Comparison of ENCODE assay signal across 15 cellular contexts in genomic region chr2:70201831-70202230, GRCh38. TPM values are rescaled to one million over a fixed set of nuclear protein-coding genes. Genes with fewer than 3 reads are reported as not detected.
A peak's percentile ranks its signal among the peaks of the same experiment; 100 is the strongest.
DNase-seq lines count a peak whose midpoint lies in the region; ATAC-seq, FAIRE-seq and TF ChIP-seq lines count a peak whose summit lies in the region.
"Had no signal": no experiment of that assay in that cellular context is flagged by ENCODE, and none has a peak within 500 bp of the region (broad histone marks: within the 10 kb centered on the region; RNA-seq: fewer than 3 reads in every experiment).

No MANE protein-coding gene starts in this region.

- H3K9ac ChIP-seq in HepG2 (ENCODE audit: insufficient read depth, low read depth, low read length) (no peak overlapping the region), neuronal stem cell (ENCODE audit: low read depth, low read length, poor library complexity) (no peak overlapping the region)

- DNase-seq in HepG2 (ENCODE audit: low spot score) (no peak), right lobe of liver (no peak), esophagus muscularis mucosa (ENCODE audit: extremely low spot score) (peak; percentile 55), neuronal stem cell (ENCODE audit: low spot score) (no peak), glomerular visceral epithelial cell (ENCODE audit: extremely low spot score) (no peak), frontal cortex (ENCODE audit: low spot score in 2 of 2) (no peak)
- DNase-seq: C1 segment of cervical spinal cord; CD4-positive, alpha-beta T cell; DMS79 had no signal

- no peak overlapping the region for H2BK15ac ChIP-seq in neuronal stem cell (ENCODE audit: low read length)

- H2BK12ac ChIP-seq in neuronal stem cell (ENCODE audit: low read length): no peak overlapping the region

- H4K91ac ChIP-seq in neuronal stem cell (ENCODE audit: low read depth, low read length, poor library complexity): no peak overlapping the region

- peak overlapping the region; percentile 56 for H3K14ac ChIP-seq in neuronal stem cell (ENCODE audit: low read length)

- in situ Hi-C loops in HepG2 (cut with HindIII; ENCODE audit: extremely low pct_ligation_motif_present, low pct_unique_long_range_greater_than_20kb): no loop called here

- no peaks in the 10 kb centered on the region for H4K20me1 ChIP-seq in HepG2 (ENCODE audit: insufficient read depth, low read length)

- TF ChIP-seq CTCF in HepG2 (CRISPR knock-in tag; IDR thresholded peaks at IDR 0.05): no peak
- TF ChIP-seq CTCF in right lobe of liver (IDR thresholded peaks at IDR 0.05): no peak
- TF ChIP-seq CTCF in esophagus muscularis mucosa (IDR thresholded peaks at IDR 0.05): no peak

- ATAC-seq in HepG2 (peak; percentile 4), right lobe of liver (no peak), HG02763 (IDR thresholded peaks at IDR 0.05; ENCODE audit: unreplicated experiment) (no peak)
- ATAC-seq: GM12878, GM23338 had no signal

- no peak for TF ChIP-seq RAD21 in HepG2 (CRISPR knock-in tag; IDR thresholded peaks at IDR 0.05)

- peak overlapping the region; percentile 48 for H3K18ac ChIP-seq in neuronal stem cell (ENCODE audit: low read length)

- POLR2A ChIA-PET in HepG2 (lab: Yijun Ruan, JAX): interaction anchor here (2.6 kb wide), 1 partner anchor 11 kb away, joined by 15 read pairs; the partner anchor contains the start of gene C2orf42

- no peak for TF ChIP-seq POLR2A in HepG2 (IDR thresholded peaks at IDR 0.05; ENCODE audit: insufficient read depth in 1 of 2, low read depth in 2 of 2, low read length in 2 of 2)
- TF ChIP-seq POLR2A in right lobe of liver (IDR thresholded peaks at IDR 0.05): no peak
- TF ChIP-seq POLR2A in esophagus muscularis mucosa (IDR thresholded peaks at IDR 0.05; ENCODE audit: low read depth): no peak

- H3K23ac ChIP-seq in neuronal stem cell (ENCODE audit: low read depth, low read length, poor library complexity): peak overlapping the region; percentile 65

- H3K4me1 ChIP-seq in HepG2 (ENCODE audit: insufficient read depth, low read length) (peaks cover 5% of the 10 kb centered on the region; the same call in 1 of the 2 replicates), right lobe of liver (peaks cover 0 to 25% (median 3%) of the 10 kb centered on the region in 4 donors), esophagus muscularis mucosa (no peaks in the 10 kb centered on the region), neuronal stem cell (ENCODE audit: control insufficient read depth in 2 of 2, insufficient read depth in 1 of 2, low read depth in 1 of 2, low read length in 2 of 2) (peaks cover 0 to 1% of the 10 kb centered on the region in 2 donors)
- H3K4me1 ChIP-seq: HAP-1 had no signal

- CTCF ChIA-PET in HepG2 (lab: Yijun Ruan, JAX; ENCODE audit: low intra/inter-chr PET ratio, low total read pairs): no interaction called here

- H3K4ac ChIP-seq in neuronal stem cell (ENCODE audit: low read length): peak overlapping the region; percentile 53

- H2AFZ ChIP-seq in HepG2 (ENCODE audit: low read length) (no peak overlapping the region), neuronal stem cell (ENCODE audit: low read length) (no peak overlapping the region)
- H2AFZ ChIP-seq: GM23338 had no signal

- no peaks in the 10 kb centered on the region for H3K79me2 ChIP-seq in HepG2 (ENCODE audit: insufficient read depth, low read length)

- H2BK120ac ChIP-seq in neuronal stem cell (ENCODE audit: low read depth, low read length): no peak overlapping the region

- H3K4me2 ChIP-seq in HepG2 (ENCODE audit: low read depth, low read length) (no peak overlapping the region), neuronal stem cell (ENCODE audit: insufficient read depth, low read length, poor library complexity, severe bottlenecking) (no peak overlapping the region)
- H3K4me2 ChIP-seq: GM23338 had no signal

- TF ChIP-seq EP300 in HepG2 (IDR thresholded peaks at IDR 0.05; ENCODE audit: low read depth in 2 of 2, low read length in 2 of 2) (no peak), HepG2 (CRISPR knock-in tag; IDR thresholded peaks at IDR 0.05; ENCODE audit: borderline replicate concordance) (no peak), esophagus muscularis mucosa (IDR thresholded peaks at IDR 0.05) (no peak)

- 96% methylated on average over 6 of the region's 6 CpGs for WGBS in HepG2 (ENCODE audit: low lambda C conversion rate)
- 79% methylated on average over 4 of the region's 6 CpGs for WGBS in right lobe of liver (ENCODE audit: insufficient coverage, low coverage, low lambda C conversion rate, missing lambda C conversion rate)
- 96% methylated on average over 3 of the region's 6 CpGs for WGBS in esophagus muscularis mucosa
- no CpG with 5 or more reads among the region's 6 CpGs for whole genome bisulfite sequencing in neuronal stem cell (ENCODE audit: extremely low coverage in 2 of 2, insufficient read length in 2 of 2, insufficient replicate concordance in 1 of 2), 2 donors

- no peaks in the 10 kb centered on the region for H3K79me1 ChIP-seq in neuronal stem cell (ENCODE audit: low read depth, low read length)

- H2BK5ac ChIP-seq in neuronal stem cell (ENCODE audit: low read length): peak overlapping the region; percentile 39

- H3K27me3 ChIP-seq in HepG2 (ENCODE audit: control insufficient read depth in 1 of 2, insufficient read depth in 2 of 2, low read length in 2 of 2) (no peaks in the 10 kb centered on the region), right lobe of liver (no peaks in the 10 kb centered on the region), esophagus muscularis mucosa (no peaks in the 10 kb centered on the region), neuronal stem cell (ENCODE audit: control insufficient read depth in 3 of 3, insufficient read depth in 3 of 3, low read depth in 1 of 3, low read length in 3 of 3) (peaks cover 0 to 2% (median 0%) of the 10 kb centered on the region in 3 experiments)

- H3K4me3 ChIP-seq in HepG2 (replicated peaks in 1 of 3; ENCODE audit: insufficient read depth in 1 of 3, low read depth in 2 of 3, low read length in 3 of 3) (no peak overlapping the region), right lobe of liver (no peak overlapping the region), esophagus muscularis mucosa (no peak overlapping the region), neuronal stem cell (ENCODE audit: low read length in 2 of 2) (no peak overlapping the region)
- H3K4me3 ChIP-seq: GM12878, GM23338, HAP-1 had no signal

- BruUV-seq in HepG2 (replicated peaks; lab: Mats Ljungman, UMichigan): no TSS peak

- H3K9me3 ChIP-seq in HepG2 (ENCODE audit: low read length): no peaks in the 10 kb centered on the region
- H3K9me3 ChIP-seq in right lobe of liver: no peaks in the 10 kb centered on the region
- no peaks in the 10 kb centered on the region for H3K9me3 ChIP-seq in esophagus muscularis mucosa
- H3K9me3 ChIP-seq in neuronal stem cell (replicated peaks in 1 of 2; ENCODE audit: control insufficient read depth in 2 of 2, insufficient read depth in 1 of 2, low read depth in 1 of 2, low read length in 2 of 2): peaks cover 0 to 2% of the 10 kb centered on the region in 2 donors
- H3K9me3 ChIP-seq: HAP-1 had no signal

- no peak overlapping the region for H2AK5ac ChIP-seq in neuronal stem cell (ENCODE audit: low read depth, low read length)

- H3K36me3 ChIP-seq in HepG2 (replicated peaks in 1 of 2; ENCODE audit: control insufficient read depth in 1 of 2, insufficient read depth in 2 of 2, low read length in 2 of 2) (no peaks in the 10 kb centered on the region), right lobe of liver (no peaks in the 10 kb centered on the region), esophagus muscularis mucosa (no peaks in the 10 kb centered on the region), neuronal stem cell (replicated peaks in 1 of 2; ENCODE audit: control insufficient read depth in 2 of 2, insufficient read depth in 2 of 2, low read length in 2 of 2) (peaks cover 0 to 1% of the 10 kb centered on the region in 2 donors)
- H3K36me3 ChIP-seq: HAP-1 had no signal

- H3K27ac ChIP-seq in HepG2 (ENCODE audit: extremely low read length, insufficient read depth, low read length): no peak overlapping the region
- H3K27ac ChIP-seq in right lobe of liver: no peak overlapping the region
- H3K27ac ChIP-seq in esophagus muscularis mucosa (replicated peaks in 1 of 4): no peak overlapping the region
- no peak overlapping the region for H3K27ac ChIP-seq in neuronal stem cell (replicated peaks; ENCODE audit: low read length)

- FAIRE-seq in HepG2 (lab: Jason Lieb, UNC) (no peak), frontal cortex (lab: Jason Lieb, UNC) (no peak)
- FAIRE-seq: A204.1, GM12878, GM18507 had no signal

- no peak overlapping the region for H4K8ac ChIP-seq in neuronal stem cell (ENCODE audit: low read depth, low read length)

- intact Hi-C loops in HepG2 (cut with micrococcal nuclease; ENCODE audit: unreplicated experiment) (no loop called here), right lobe of liver (cut with DNase I) (no loop called here), esophagus muscularis mucosa (cut with DNase I) (no loop called here)

RNA-seq across cellular contexts. Expression of gene C2orf42, which starts 11.0 kb away (rescaled TPM):
- total RNA-seq in HepG2 (2016; rRNA removed; fragmentation: Illumina TruSeq; extraction: Trizol): 9.9 and 11.1 TPM in 2 replicates
- 20.6 and 21.9 TPM in 2 replicates for total RNA-seq in HepG2 (2016; cell fraction: cytosol; rRNA removed; fragmentation: Illumina TruSeq; extraction: Trizol; ENCODE audit: low read depth)
- 9.3 and 9.6 TPM in 2 replicates for total RNA-seq in HepG2 (2016; cell fraction: insoluble cytoplasmic fraction; rRNA removed; fragmentation: Illumina TruSeq; extraction: Trizol)
- 21.6 and 22.7 TPM in 2 replicates for total RNA-seq in HepG2 (2016; cell fraction: membrane; rRNA removed; fragmentation: Illumina TruSeq; extraction: Trizol)
- total RNA-seq in HepG2 (2016; cell fraction: nucleus; rRNA removed; fragmentation: Illumina TruSeq; extraction: Trizol): 8.7 and 10.0 TPM in 2 replicates
- 9.3 and 10.1 TPM in 2 replicates for polyA plus RNA-seq in HepG2 (2011; rRNA removed)
- 6.6 and 7.2 TPM in 2 replicates for polyA plus RNA-seq in HepG2 (2011; cell fraction: cytosol; rRNA removed)
- polyA plus RNA-seq in HepG2 (2011; cell fraction: nucleus; rRNA removed): 10.9 and 14.5 TPM in 2 replicates
- polyA plus RNA-seq in HepG2 (2012): 8.7 and 9.4 TPM in 2 replicates
- polyA plus RNA-seq in HepG2 (2016; cell fraction: cytosol; fragmentation: Illumina TruSeq; extraction: Trizol; ENCODE audit: low read depth): 2.6 and 2.8 TPM in 2 replicates
- polyA plus RNA-seq in HepG2 (2016; cell fraction: insoluble cytoplasmic fraction; fragmentation: Illumina TruSeq; extraction: Trizol; ENCODE audit: low read depth): 9.2 and 10.0 TPM in 2 replicates
- 5.3 and 7.7 TPM in 2 replicates for polyA plus RNA-seq in HepG2 (2016; cell fraction: membrane; fragmentation: Illumina TruSeq; extraction: Trizol; ENCODE audit: low read depth)
- 8.3 and 10.9 TPM in 2 replicates for polyA plus RNA-seq in HepG2 (2016; cell fraction: nucleus; fragmentation: Illumina TruSeq; extraction: Trizol; ENCODE audit: insufficient read depth, low read depth)
- polyA minus RNA-seq in HepG2 (2011; rRNA and poly(A)+ RNA removed; ENCODE audit: low replicate concordance): 26.9 and 49.5 TPM in 2 replicates
- polyA minus RNA-seq in HepG2 (2011; cell fraction: cytosol; rRNA and poly(A)+ RNA removed): 8.3 and 17.8 TPM in 2 replicates
- polyA minus RNA-seq in HepG2 (2011; cell fraction: nucleus; rRNA and poly(A)+ RNA removed): 22.4 and 25.1 TPM in 2 replicates
- 10 to 100 TPM; 10.9 to 22.5 (median 16.7) TPM for total RNA-seq in right lobe of liver
- 10 to 100 TPM; 15.4 to 20.9 (median 17.9) TPM for total RNA-seq in esophagus muscularis mucosa
- polyA plus RNA-seq in neuronal stem cell (2013, experiment 1 of 2): 5.4 TPM
- polyA plus RNA-seq in neuronal stem cell (2013, experiment 2 of 2): 5.6 TPM
- total RNA-seq in frontal cortex: 26.5 TPM

RNA-seq across cellular contexts. Expression of gene TIA1, which starts 46.6 kb away (rescaled TPM):
- total RNA-seq in HepG2 (2016; rRNA removed; fragmentation: Illumina TruSeq; extraction: Trizol) (199 and 209 TPM in 2 replicates), right lobe of liver (10 to 100 TPM; 27.5 to 44.2 (median 35.8) TPM), esophagus muscularis mucosa (10 to 100 TPM; 41.1 to 82.2 (median 47.3) TPM), frontal cortex (297 TPM)
- 46.3 and 52.7 TPM in 2 replicates for total RNA-seq in HepG2 (2016; cell fraction: cytosol; rRNA removed; fragmentation: Illumina TruSeq; extraction: Trizol; ENCODE audit: low read depth)
- 193 and 198 TPM in 2 replicates for total RNA-seq in HepG2 (2016; cell fraction: insoluble cytoplasmic fraction; rRNA removed; fragmentation: Illumina TruSeq; extraction: Trizol)
- 37.9 and 45.7 TPM in 2 replicates for total RNA-seq in HepG2 (2016; cell fraction: membrane; rRNA removed; fragmentation: Illumina TruSeq; extraction: Trizol)
- 256 and 292 TPM in 2 replicates for total RNA-seq in HepG2 (2016; cell fraction: nucleus; rRNA removed; fragmentation: Illumina TruSeq; extraction: Trizol)
- polyA plus RNA-seq in HepG2 (2011; rRNA removed): 306 and 319 TPM in 2 replicates
- 41.7 and 42.1 TPM in 2 replicates for polyA plus RNA-seq in HepG2 (2011; cell fraction: cytosol; rRNA removed)
- polyA plus RNA-seq in HepG2 (2011; cell fraction: nucleus; rRNA removed): 1,074 and 1,129 TPM in 2 replicates
- 147 and 204 TPM in 2 replicates for polyA plus RNA-seq in HepG2 (2012)
- 6.0 and 6.8 TPM in 2 replicates for polyA plus RNA-seq in HepG2 (2016; cell fraction: cytosol; fragmentation: Illumina TruSeq; extraction: Trizol; ENCODE audit: low read depth)
- polyA plus RNA-seq in HepG2 (2016; cell fraction: insoluble cytoplasmic fraction; fragmentation: Illumina TruSeq; extraction: Trizol; ENCODE audit: low read depth): 108 and 119 TPM in 2 replicates
- polyA plus RNA-seq in HepG2 (2016; cell fraction: membrane; fragmentation: Illumina TruSeq; extraction: Trizol; ENCODE audit: low read depth): 16.0 TPM in 2 replicates
- 613 and 622 TPM in 2 replicates for polyA plus RNA-seq in HepG2 (2016; cell fraction: nucleus; fragmentation: Illumina TruSeq; extraction: Trizol; ENCODE audit: insufficient read depth, low read depth)
- 79.8 and 109 TPM in 2 replicates for polyA minus RNA-seq in HepG2 (2011; rRNA and poly(A)+ RNA removed; ENCODE audit: low replicate concordance)
- 61.2 and 67.1 TPM in 2 replicates for polyA minus RNA-seq in HepG2 (2011; cell fraction: cytosol; rRNA and poly(A)+ RNA removed)
- 718 and 820 TPM in 2 replicates for polyA minus RNA-seq in HepG2 (2011; cell fraction: nucleus; rRNA and poly(A)+ RNA removed)
- 134 TPM for polyA plus RNA-seq in neuronal stem cell (2013, experiment 1 of 2)
- 134 TPM for polyA plus RNA-seq in neuronal stem cell (2013, experiment 2 of 2)

RNA-seq across cellular contexts. Expression of gene PCYOX1, which starts 56.1 kb away (rescaled TPM):
- total RNA-seq in HepG2 (2016; rRNA removed; fragmentation: Illumina TruSeq; extraction: Trizol): 64.6 and 94.8 TPM in 2 replicates
- total RNA-seq in HepG2 (2016; cell fraction: cytosol; rRNA removed; fragmentation: Illumina TruSeq; extraction: Trizol; ENCODE audit: low read depth): 5.0 and 5.6 TPM in 2 replicates
- 62.4 and 97.7 TPM in 2 replicates for total RNA-seq in HepG2 (2016; cell fraction: insoluble cytoplasmic fraction; rRNA removed; fragmentation: Illumina TruSeq; extraction: Trizol)
- total RNA-seq in HepG2 (2016; cell fraction: membrane; rRNA removed; fragmentation: Illumina TruSeq; extraction: Trizol): 22.4 and 27.7 TPM in 2 replicates
- 86.9 and 110 TPM in 2 replicates for total RNA-seq in HepG2 (2016; cell fraction: nucleus; rRNA removed; fragmentation: Illumina TruSeq; extraction: Trizol)
- polyA plus RNA-seq in HepG2 (2011; rRNA removed): 61.0 and 86.6 TPM in 2 replicates
- polyA plus RNA-seq in HepG2 (2011; cell fraction: cytosol; rRNA removed): 37.9 and 61.2 TPM in 2 replicates
- polyA plus RNA-seq in HepG2 (2011; cell fraction: nucleus; rRNA removed): 10.2 and 15.2 TPM in 2 replicates
- polyA plus RNA-seq in HepG2 (2012): 110 and 112 TPM in 2 replicates
- polyA plus RNA-seq in HepG2 (2016; cell fraction: cytosol; fragmentation: Illumina TruSeq; extraction: Trizol; ENCODE audit: low read depth): 4.3 and 4.7 TPM in 2 replicates
- polyA plus RNA-seq in HepG2 (2016; cell fraction: insoluble cytoplasmic fraction; fragmentation: Illumina TruSeq; extraction: Trizol; ENCODE audit: low read depth): 53.5 and 58.1 TPM in 2 replicates
- polyA plus RNA-seq in HepG2 (2016; cell fraction: membrane; fragmentation: Illumina TruSeq; extraction: Trizol; ENCODE audit: low read depth): 10.1 and 11.7 TPM in 2 replicates
- 99.9 and 103 TPM in 2 replicates for polyA plus RNA-seq in HepG2 (2016; cell fraction: nucleus; fragmentation: Illumina TruSeq; extraction: Trizol; ENCODE audit: insufficient read depth, low read depth)
- 25.7 and 59.9 TPM in 2 replicates for polyA minus RNA-seq in HepG2 (2011; rRNA and poly(A)+ RNA removed; ENCODE audit: low replicate concordance)
- polyA minus RNA-seq in HepG2 (2011; cell fraction: cytosol; rRNA and poly(A)+ RNA removed): 65.6 and 74.8 TPM in 2 replicates
- 26.8 and 37.2 TPM in 2 replicates for polyA minus RNA-seq in HepG2 (2011; cell fraction: nucleus; rRNA and poly(A)+ RNA removed)
- 100 to 1,000 TPM in 3 of 6 experiments, 10 to 100 TPM in 3; 38.8 to 186 (median 92.5) TPM for total RNA-seq in right lobe of liver
- 10 to 100 TPM; 52.2 to 87.4 (median 65.9) TPM for total RNA-seq in esophagus muscularis mucosa
- 33.7 TPM for polyA plus RNA-seq in neuronal stem cell (2013, experiment 1 of 2)
- 33.8 TPM for polyA plus RNA-seq in neuronal stem cell (2013, experiment 2 of 2)
- 102 TPM for total RNA-seq in frontal cortex
